3 cellular contexts compared by ENCODE assay signal in the genomic region with DNA sequence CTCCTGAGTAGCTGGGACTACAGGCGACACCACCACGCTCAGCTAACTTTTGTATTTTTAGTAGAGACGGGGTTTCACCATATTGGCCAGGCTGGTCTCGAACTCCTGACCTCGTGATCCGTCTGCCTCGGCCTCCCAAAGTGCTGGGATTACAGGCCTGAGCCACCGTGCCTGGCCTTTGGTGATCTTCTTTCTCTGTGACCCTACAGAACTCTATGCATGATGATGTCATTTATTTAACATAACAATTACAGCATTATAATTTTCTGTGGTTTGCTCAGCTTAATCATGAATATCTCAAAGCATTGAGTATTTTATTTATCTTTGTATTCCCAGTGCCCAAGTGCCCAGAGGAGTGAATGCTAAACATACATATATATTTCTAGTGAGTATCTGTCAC. TPM values are rescaled to one million over a fixed set of nuclear protein-coding genes. Genes with fewer than 3 reads are reported as not detected.
"Had no signal": no experiment of that assay in that cellular context is flagged by ENCODE, and none has a peak within 500 bp of the region (broad histone marks: within the 10 kb centered on the region; RNA-seq: fewer than 3 reads in every experiment).

No MANE protein-coding gene starts in this region.

RNA-seq across cellular contexts. Expression of a gene that starts 16.9 kb away (rescaled TPM):
- total RNA-seq: bronchial epithelial cell; glomerular endothelial cell; T-helper 1 cell treated with Interleukin-12 subunit alpha and Interleukin-12 subunit beta and Interleukin-4 antibody, amounts not matched to agents 30 ng/mL and 1 ng/mL, for 36 hours had no signal
